Comparison of ENCODE assay signal across 20 cellular contexts in genomic region chr1:214270097-214270635, GRCh38. TPM values are rescaled to one million over a fixed set of nuclear protein-coding genes. Genes with fewer than 3 reads are reported as not detected.
DNase-seq lines count a peak whose midpoint lies in the region; ATAC-seq and TF ChIP-seq lines count a peak whose summit lies in the region.
"Had no signal": no experiment of that assay in that cellular context is flagged by ENCODE, and none has a peak within 500 bp of the region (broad histone marks: within the 10 kb centered on the region; RNA-seq: fewer than 3 reads in every experiment).

No MANE protein-coding gene starts in this region.

- no peak for TF ChIP-seq POLR2A in sigmoid colon (IDR thresholded peaks at IDR 0.05)

- H3K27ac ChIP-seq in sigmoid colon: no peak overlapping the region
- H3K27ac ChIP-seq: SJSA1 had no signal

- no peak overlapping the region for H3K4me3 ChIP-seq in sigmoid colon
- H3K4me3 ChIP-seq: GM12878, GM23338, HAP-1, SJSA1 had no signal

- H3K4me3 Mint-ChIP-seq in naive thymus-derived CD8-positive, alpha-beta T cell: no peak overlapping the region
- H3K4me3 Mint-ChIP-seq: CD8-positive, alpha-beta memory T cell; GM23338 had no signal

- no peaks in the 10 kb centered on the region for H3K4me1 ChIP-seq in sigmoid colon
- H3K4me1 ChIP-seq: HAP-1, SJSA1 had no signal

- H3K36me3 ChIP-seq in sigmoid colon: no peaks in the 10 kb centered on the region
- H3K36me3 ChIP-seq: HAP-1, SJSA1 had no signal

- H3K27me3 Mint-ChIP-seq in naive thymus-derived CD8-positive, alpha-beta T cell: peaks cover 5 to 18% (median 8%) of the 10 kb centered on the region in 5 donors

- no peak for TF ChIP-seq EP300 in sigmoid colon (IDR thresholded peaks at IDR 0.05)

- H3K4me1 Mint-ChIP-seq in naive thymus-derived CD8-positive, alpha-beta T cell: peaks cover 0 to 5% (median 2%) of the 10 kb centered on the region in 4 donors
- H3K4me1 Mint-ChIP-seq: CD8-positive, alpha-beta memory T cell had no signal

- TF ChIP-seq CTCF in sigmoid colon (IDR thresholded peaks at IDR 0.05): no peak

- intact Hi-C loops in sigmoid colon (cut with DNase I): no loop called here

- POLR2A ChIA-PET in naive thymus-derived CD8-positive, alpha-beta T cell (lab: Charles Lee): interaction anchor here (2.8 kb wide), 1 partner anchor 11 kb away, joined by 11 read pairs; the partner anchor contains the start of gene SMYD2

- H3K27ac Mint-ChIP-seq in naive thymus-derived CD8-positive, alpha-beta T cell: no peak overlapping the region
- H3K27ac Mint-ChIP-seq: CD8-positive, alpha-beta memory T cell; GM23338 had no signal

- 51 to 65% methylated on average over 2 of the region's 2 CpGs for WGBS in sigmoid colon, 2 donors

- no peaks in the 10 kb centered on the region for H3K9me3 ChIP-seq in sigmoid colon
- H3K9me3 ChIP-seq: HAP-1, SJSA1 had no signal

- H3K9me3 Mint-ChIP-seq in naive thymus-derived CD8-positive, alpha-beta T cell: peaks cover 0 to 4% (median 0%) of the 10 kb centered on the region in 9 donors
- H3K9me3 Mint-ChIP-seq: GM23338 had no signal

- peak; percentile 35 for DNase-seq in EL
- DNase-seq in NCI-H69 (lab: John Stamatoyannopoulos, UW): peak; percentile 34
- peak; percentile 56 for DNase-seq in fibroblast of gingiva (ENCODE audit: low read depth)
- DNase-seq in sigmoid colon: no peak
- DNase-seq in naive thymus-derived CD8-positive, alpha-beta T cell: no peak
- DNase-seq in amniotic stem cell (lab: John Stamatoyannopoulos, UW): no peak
- no peak for DNase-seq in NCI-H2107 (lab: John Stamatoyannopoulos, UW)
- DNase-seq: C1 segment of cervical spinal cord; CD8-positive, alpha-beta memory T cell; KG1; NCI-H1105; NCI-H146; NCI-H2029 treated with DMSO at 0.1 percent for 48 hours; NCI-H2171; NCI-H524 treated with DMSO at 0.1 percent for 48 hours had no signal

- no peak for ATAC-seq in naive thymus-derived CD8-positive, alpha-beta T cell
- ATAC-seq: GM12878, GM23338, Right ventricle myocardium inferior had no signal

- H3K36me3 Mint-ChIP-seq in naive thymus-derived CD8-positive, alpha-beta T cell: no peaks in the 10 kb centered on the region
- H3K36me3 Mint-ChIP-seq: CD8-positive, alpha-beta memory T cell had no signal

- peaks cover 0 to 71% (median 23%) of the 10 kb centered on the region in 3 donors for H3K27me3 ChIP-seq in sigmoid colon

RNA-seq across cellular contexts. Expression of gene SMYD2, which starts 10.8 kb away (rescaled TPM):
- total RNA-seq in sigmoid colon: 10 to 100 TPM; 12.5 to 19.9 (median 15.9) TPM
- polyA plus RNA-seq in sigmoid colon: 10 to 100 TPM; 14.3 to 23.4 (median 16.7) TPM
- 10 to 100 TPM; 37.2 to 39.5 TPM for total RNA-seq in naive thymus-derived CD8-positive, alpha-beta T cell
- polyA plus RNA-seq in naive thymus-derived CD8-positive, alpha-beta T cell: 10 to 100 TPM; 37.6 to 41.9 (median 41.7) TPM

Comparison
In these comparisons a context has a peak if more than half of its experiments do, and no peak if none do; other contexts are left out.
1. DNase-seq: peak in EL (single experiment), NCI-H69 (single experiment) and fibroblast of gingiva (single experiment); none in sigmoid colon (single experiment), naive thymus-derived CD8-positive, alpha-beta T cell (0 of 10), amniotic stem cell (single experiment) and NCI-H2107 (single experiment).